In genomic region chr7:23353172-23353571, GRCh38 we compare ENCODE assay signal across 12 cellular contexts. TPM values are rescaled to one million over a fixed set of nuclear protein-coding genes. Genes with fewer than 3 reads are reported as not detected.
A peak's percentile ranks its signal among the peaks of the same experiment; 100 is the strongest.
DNase-seq lines count a peak whose midpoint lies in the region; ATAC-seq and TF ChIP-seq lines count a peak whose summit lies in the region.
"Had no signal": no experiment of that assay in that cellular context is flagged by ENCODE, and none has a peak within 500 bp of the region (broad histone marks: within the 10 kb centered on the region; RNA-seq: fewer than 3 reads in every experiment).

No MANE protein-coding gene starts in this region.

- no peak overlapping the region for H3K27ac ChIP-seq in right cardiac atrium (ENCODE audit: low read length)
- H3K27ac ChIP-seq: coronary artery had no signal

- DNase-seq in NCI-H526 treated with DMSO at 0.1 percent for 48 hours (lab: John Stamatoyannopoulos, UW) (peak; percentile 59), nephron progenitor cell (no peak), AG08395 (ENCODE audit: low spot score) (no peak), right cardiac atrium (no peak)
- no peak for DNase-seq in activated T-cell treated with anti-CD3 and anti-CD28 coated beads, Interleukin-2, amount 50 U/mL, for 24 hours
- DNase-seq: activated naive CD4-positive, alpha-beta T cell treated with Interleukin-2 at 50 U/mL for 16 hours; mammary epithelial cell had no signal

- peaks cover 29% of the 10 kb centered on the region for H3K4me1 Mint-ChIP-seq in nephron progenitor cell
- H3K4me1 Mint-ChIP-seq in activated T-cell treated with anti-CD3 and anti-CD28 coated beads, Interleukin-2, amount 50 U/mL, for 24 hours (ENCODE audit: low read depth) = peaks cover 38% of the 10 kb centered on the region

- intact Hi-C loops in right cardiac atrium (cut with DNase I) = no loop called here

- no peaks in the 10 kb centered on the region for H3K9me3 ChIP-seq in right cardiac atrium (ENCODE audit: control insufficient read depth, low read length)

- WGBS in right cardiac atrium = 95% methylated on average over 5 of the region's 5 CpGs

- no peak overlapping the region for H3K4me3 Mint-ChIP-seq in nephron progenitor cell
- H3K4me3 Mint-ChIP-seq in activated T-cell treated with anti-CD3 and anti-CD28 coated beads, Interleukin-2, amount 50 U/mL, for 24 hours = no peak overlapping the region

- no peak for TF ChIP-seq CTCF in nephron progenitor cell (IDR thresholded peaks at IDR 0.05)

- peaks cover 60% of the 10 kb centered on the region for H3K36me3 Mint-ChIP-seq in nephron progenitor cell (ENCODE audit: low read depth)
- H3K36me3 Mint-ChIP-seq in activated T-cell treated with anti-CD3 and anti-CD28 coated beads, Interleukin-2, amount 50 U/mL, for 24 hours (ENCODE audit: low read depth) = no peaks in the 10 kb centered on the region

- H3K9me3 Mint-ChIP-seq in nephron progenitor cell = no peaks in the 10 kb centered on the region
- no peaks in the 10 kb centered on the region for H3K9me3 Mint-ChIP-seq in activated T-cell treated with anti-CD3 and anti-CD28 coated beads, Interleukin-2, amount 50 U/mL, for 24 hours

- no peak overlapping the region for H3K4me3 ChIP-seq in right cardiac atrium (ENCODE audit: low read length)
- H3K4me3 ChIP-seq: coronary artery had no signal

- peak; percentile 54 for ATAC-seq in GM18517 (IDR thresholded peaks at IDR 0.05; ENCODE audit: unreplicated experiment)
- peak; percentile 43 for ATAC-seq in HG03095 (IDR thresholded peaks at IDR 0.05; ENCODE audit: unreplicated experiment)
- ATAC-seq in GM18870 (IDR thresholded peaks at IDR 0.05; ENCODE audit: unreplicated experiment) = no peak
- no peak for ATAC-seq in right cardiac atrium
- ATAC-seq: activated CD4-positive, CD25-positive, alpha-beta regulatory T cell treated with anti-CD3 and anti-CD28 coated beads, Interleukin-2, amount 50 U/mL, for 24 hours had no signal

- no peaks in the 10 kb centered on the region for H3K27me3 Mint-ChIP-seq in nephron progenitor cell (ENCODE audit: low read depth, poor library complexity)
- peaks cover 10% of the 10 kb centered on the region for H3K27me3 Mint-ChIP-seq in activated T-cell treated with anti-CD3 and anti-CD28 coated beads, Interleukin-2, amount 50 U/mL, for 24 hours

- no peaks in the 10 kb centered on the region for H3K27me3 ChIP-seq in right cardiac atrium (ENCODE audit: control insufficient read depth, insufficient read depth)

- H3K4me1 ChIP-seq in right cardiac atrium (ENCODE audit: control insufficient read depth, insufficient read depth, low read length) = peaks cover 2% of the 10 kb centered on the region

- peak overlapping the region; percentile 87 for H3K27ac Mint-ChIP-seq in nephron progenitor cell
- no peak overlapping the region for H3K27ac Mint-ChIP-seq in activated T-cell treated with anti-CD3 and anti-CD28 coated beads, Interleukin-2, amount 50 U/mL, for 24 hours

RNA-seq across cellular contexts. Expression of gene MALSU1, which starts 54.0 kb away (rescaled TPM):
- 10 to 100 TPM; 64.6 to 80.7 (median 70.2) TPM for total RNA-seq in right cardiac atrium
- polyA plus RNA-seq in right cardiac atrium = 68.4 TPM

Comparison
In these comparisons a context has a peak if more than half of its experiments do, and no peak if none do; other contexts are left out.
1. ATAC-seq: peak in GM18517 (single experiment) and HG03095 (single experiment); none in GM18870 (single experiment) and right cardiac atrium (0 of 2).